In genomic region chr5:13278148-13278547, GRCh38 we compare ENCODE assay signal across 1 cellular context.
TF ChIP-seq lines count a peak whose summit lies in the region.

No MANE protein-coding gene starts in this region.

TF ChIP-seq in GM23338, 12 proteins besides CTCF, POLR2A, EP300 and RAD21 (continued from another document):
- no peak for TF ChIP-seq STAT1 (IDR thresholded peaks at IDR 0.05; ENCODE audit: unreplicated experiment)
- TF ChIP-seq REST (IDR thresholded peaks at IDR 0.05; ENCODE audit: unreplicated experiment): no peak
- no peak for TF ChIP-seq ZNF114 (CRISPR knock-in tag; IDR thresholded peaks at IDR 0.05)
- TF ChIP-seq, protein P1, sequence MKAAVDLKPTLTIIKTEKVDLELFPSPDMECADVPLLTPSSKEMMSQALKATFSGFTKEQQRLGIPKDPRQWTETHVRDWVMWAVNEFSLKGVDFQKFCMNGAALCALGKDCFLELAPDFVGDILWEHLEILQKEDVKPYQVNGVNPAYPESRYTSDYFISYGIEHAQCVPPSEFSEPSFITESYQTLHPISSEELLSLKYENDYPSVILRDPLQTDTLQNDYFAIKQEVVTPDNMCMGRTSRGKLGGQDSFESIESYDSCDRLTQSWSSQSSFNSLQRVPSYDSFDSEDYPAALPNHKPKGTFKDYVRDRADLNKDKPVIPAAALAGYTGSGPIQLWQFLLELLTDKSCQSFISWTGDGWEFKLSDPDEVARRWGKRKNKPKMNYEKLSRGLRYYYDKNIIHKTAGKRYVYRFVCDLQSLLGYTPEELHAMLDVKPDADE (IDR thresholded peaks at IDR 0.05): no peak
- TF ChIP-seq, protein P2, sequence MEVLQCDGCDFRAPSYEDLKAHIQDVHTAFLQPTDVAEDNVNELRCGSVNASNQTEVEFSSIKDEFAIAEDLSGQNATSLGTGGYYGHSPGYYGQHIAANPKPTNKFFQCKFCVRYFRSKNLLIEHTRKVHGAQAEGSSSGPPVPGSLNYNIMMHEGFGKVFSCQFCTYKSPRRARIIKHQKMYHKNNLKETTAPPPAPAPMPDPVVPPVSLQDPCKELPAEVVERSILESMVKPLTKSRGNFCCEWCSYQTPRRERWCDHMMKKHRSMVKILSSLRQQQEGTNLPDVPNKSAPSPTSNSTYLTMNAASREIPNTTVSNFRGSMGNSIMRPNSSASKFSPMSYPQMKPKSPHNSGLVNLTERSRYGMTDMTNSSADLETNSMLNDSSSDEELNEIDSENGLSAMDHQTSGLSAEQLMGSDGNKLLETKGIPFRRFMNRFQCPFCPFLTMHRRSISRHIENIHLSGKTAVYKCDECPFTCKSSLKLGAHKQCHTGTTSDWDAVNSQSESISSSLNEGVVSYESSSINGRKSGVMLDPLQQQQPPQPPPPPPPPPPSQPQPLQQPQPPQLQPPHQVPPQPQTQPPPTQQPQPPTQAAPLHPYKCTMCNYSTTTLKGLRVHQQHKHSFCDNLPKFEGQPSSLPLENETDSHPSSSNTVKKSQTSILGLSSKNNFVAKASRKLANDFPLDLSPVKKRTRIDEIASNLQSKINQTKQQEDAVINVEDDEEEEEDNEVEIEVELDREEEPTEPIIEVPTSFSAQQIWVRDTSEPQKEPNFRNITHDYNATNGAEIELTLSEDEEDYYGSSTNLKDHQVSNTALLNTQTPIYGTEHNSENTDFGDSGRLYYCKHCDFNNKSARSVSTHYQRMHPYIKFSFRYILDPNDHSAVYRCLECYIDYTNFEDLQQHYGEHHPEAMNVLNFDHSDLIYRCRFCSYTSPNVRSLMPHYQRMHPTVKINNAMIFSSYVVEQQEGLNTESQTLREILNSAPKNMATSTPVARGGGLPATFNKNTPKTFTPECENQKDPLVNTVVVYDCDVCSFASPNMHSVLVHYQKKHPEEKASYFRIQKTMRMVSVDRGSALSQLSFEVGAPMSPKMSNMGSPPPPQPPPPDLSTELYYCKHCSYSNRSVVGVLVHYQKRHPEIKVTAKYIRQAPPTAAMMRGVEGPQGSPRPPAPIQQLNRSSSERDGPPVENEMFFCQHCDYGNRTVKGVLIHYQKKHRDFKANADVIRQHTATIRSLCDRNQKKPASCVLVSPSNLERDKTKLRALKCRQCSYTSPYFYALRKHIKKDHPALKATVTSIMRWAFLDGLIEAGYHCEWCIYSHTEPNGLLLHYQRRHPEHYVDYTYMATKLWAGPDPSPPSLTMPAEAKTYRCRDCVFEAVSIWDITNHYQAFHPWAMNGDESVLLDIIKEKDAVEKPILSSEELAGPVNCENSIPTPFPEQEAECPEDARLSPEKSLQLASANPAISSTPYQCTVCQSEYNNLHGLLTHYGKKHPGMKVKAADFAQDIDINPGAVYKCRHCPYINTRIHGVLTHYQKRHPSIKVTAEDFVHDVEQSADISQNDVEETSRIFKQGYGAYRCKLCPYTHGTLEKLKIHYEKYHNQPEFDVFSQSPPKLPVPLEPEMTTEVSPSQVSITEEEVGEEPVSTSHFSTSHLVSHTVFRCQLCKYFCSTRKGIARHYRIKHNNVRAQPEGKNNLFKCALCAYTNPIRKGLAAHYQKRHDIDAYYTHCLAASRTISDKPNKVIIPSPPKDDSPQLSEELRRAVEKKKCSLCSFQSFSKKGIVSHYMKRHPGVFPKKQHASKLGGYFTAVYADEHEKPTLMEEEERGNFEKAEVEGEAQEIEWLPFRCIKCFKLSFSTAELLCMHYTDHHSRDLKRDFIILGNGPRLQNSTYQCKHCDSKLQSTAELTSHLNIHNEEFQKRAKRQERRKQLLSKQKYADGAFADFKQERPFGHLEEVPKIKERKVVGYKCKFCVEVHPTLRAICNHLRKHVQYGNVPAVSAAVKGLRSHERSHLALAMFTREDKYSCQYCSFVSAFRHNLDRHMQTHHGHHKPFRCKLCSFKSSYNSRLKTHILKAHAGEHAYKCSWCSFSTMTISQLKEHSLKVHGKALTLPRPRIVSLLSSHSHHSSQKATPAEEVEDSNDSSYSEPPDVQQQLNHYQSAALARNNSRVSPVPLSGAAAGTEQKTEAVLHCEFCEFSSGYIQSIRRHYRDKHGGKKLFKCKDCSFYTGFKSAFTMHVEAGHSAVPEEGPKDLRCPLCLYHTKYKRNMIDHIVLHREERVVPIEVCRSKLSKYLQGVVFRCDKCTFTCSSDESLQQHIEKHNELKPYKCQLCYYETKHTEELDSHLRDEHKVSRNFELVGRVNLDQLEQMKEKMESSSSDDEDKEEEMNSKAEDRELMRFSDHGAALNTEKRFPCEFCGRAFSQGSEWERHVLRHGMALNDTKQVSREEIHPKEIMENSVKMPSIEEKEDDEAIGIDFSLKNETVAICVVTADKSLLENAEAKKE (CRISPR knock-in tag; IDR thresholded peaks at IDR 0.05): no peak
- no peak for TF ChIP-seq EZH2phosphoT487 (IDR thresholded peaks at IDR 0.05; ENCODE audit: unreplicated experiment)
- TF ChIP-seq ZNF331 (CRISPR knock-in tag; IDR thresholded peaks at IDR 0.05; ENCODE audit: low read depth): no peak
